Comparison of ENCODE assay signal across 13 cellular contexts in genomic region chr1:230090194-230090711, GRCh38. TPM values are rescaled to one million over a fixed set of nuclear protein-coding genes. Genes with fewer than 3 reads are reported as not detected.
DNase-seq lines count a peak whose midpoint lies in the region; ATAC-seq and TF ChIP-seq lines count a peak whose summit lies in the region.
"Had no signal": no experiment of that assay in that cellular context is flagged by ENCODE, and none has a peak within 500 bp of the region (broad histone marks: within the 10 kb centered on the region; RNA-seq: fewer than 3 reads in every experiment).

No MANE protein-coding gene starts in this region.

- no peak overlapping the region for H3K27ac Mint-ChIP-seq in activated CD8-positive, alpha-beta T cell treated with anti-CD3 and anti-CD28 coated beads, Interleukin-2, amount 10 ng/mL, durations not matched to agents 7 days and 5 days
- H3K27ac Mint-ChIP-seq in naive thymus-derived CD8-positive, alpha-beta T cell, result peak overlapping the region in 1 of 10 donors; percentile 47

- POLR2A ChIA-PET in PC-9 (lab: Charles Lee; ENCODE audit: unreplicated experiment), result interaction anchor here (0.6 kb wide), 1 partner anchor 15 kb away, joined by 3 read pairs; no protein-coding TSS in a partner anchor
- POLR2A ChIA-PET in activated CD8-positive, alpha-beta T cell treated with anti-CD3 and anti-CD28 coated beads, Interleukin-2, amount 10 ng/mL, durations not matched to agents 7 days and 5 days (lab: Charles Lee), result no interaction called here
- POLR2A ChIA-PET in naive thymus-derived CD8-positive, alpha-beta T cell (lab: Charles Lee), result no interaction called here

- H2AFZ ChIP-seq in PC-9, result no peak overlapping the region

- H3K36me3 Mint-ChIP-seq in activated CD8-positive, alpha-beta T cell treated with anti-CD3 and anti-CD28 coated beads, Interleukin-2, amount 10 ng/mL, durations not matched to agents 7 days and 5 days (ENCODE audit: low read depth), result peaks cover 6% of the 10 kb centered on the region
- H3K36me3 Mint-ChIP-seq in naive thymus-derived CD8-positive, alpha-beta T cell, result peaks cover 0 to 38% (median 16%) of the 10 kb centered on the region in 3 donors

- peaks cover 35% of the 10 kb centered on the region for H3F3A ChIP-seq in PC-9 (ENCODE audit: insufficient read depth, low read depth)

- peaks cover 83% of the 10 kb centered on the region for H3K79me2 ChIP-seq in PC-9 (ENCODE audit: low read depth)

- intact Hi-C loops in PC-9 (cut with micrococcal nuclease; ENCODE audit: unreplicated experiment), result no loop called here

- H3K27me3 ChIP-seq in PC-9 (ENCODE audit: insufficient read depth, low read depth), result no peaks in the 10 kb centered on the region
- H3K27me3 ChIP-seq: sigmoid colon, uterus had no signal

- peak overlapping the region; percentile 63 for H3K4me2 ChIP-seq in PC-9

- peak overlapping the region; percentile 94 for H3K27ac ChIP-seq in PC-9
- H3K27ac ChIP-seq: uterus had no signal

- no peak for TF ChIP-seq CTCF in AG10803 (conservative IDR thresholded peaks at IDR 0.05; ENCODE audit: low read length)
- TF ChIP-seq CTCF in PC-9 (conservative IDR thresholded peaks at IDR 0.05), result no peak

- no TSS peak for BruUV-seq in PC-9 (replicated peaks; lab: Mats Ljungman, UMichigan)

- CTCF ChIA-PET in PC-9 (lab: Charles Lee), result interaction anchor here (0.8 kb wide), 1 partner anchor 15 kb away, joined by 3 read pairs; no protein-coding TSS in a partner anchor
- CTCF ChIA-PET in activated CD8-positive, alpha-beta T cell treated with anti-CD3 and anti-CD28 coated beads, Interleukin-2, amount 10 ng/mL, durations not matched to agents 7 days and 5 days (lab: Charles Lee), result no interaction called here

- no peaks in the 10 kb centered on the region for H3K9me2 ChIP-seq in PC-9 (ENCODE audit: insufficient read depth)

- H3K27me3 Mint-ChIP-seq in activated CD8-positive, alpha-beta T cell treated with anti-CD3 and anti-CD28 coated beads, Interleukin-2, amount 10 ng/mL, durations not matched to agents 7 days and 5 days (ENCODE audit: low read depth), result no peaks in the 10 kb centered on the region
- H3K27me3 Mint-ChIP-seq in naive thymus-derived CD8-positive, alpha-beta T cell, result no peaks in the 10 kb centered on the region
- H3K27me3 Mint-ChIP-seq: naive thymus-derived CD4-positive, alpha-beta T cell had no signal

- H3K4me1 Mint-ChIP-seq in activated CD8-positive, alpha-beta T cell treated with anti-CD3 and anti-CD28 coated beads, Interleukin-2, amount 10 ng/mL, durations not matched to agents 7 days and 5 days (ENCODE audit: low read depth), result peaks cover 5% of the 10 kb centered on the region
- peaks cover 33 to 66% (median 40%) of the 10 kb centered on the region in 4 donors for H3K4me1 Mint-ChIP-seq in naive thymus-derived CD8-positive, alpha-beta T cell

- H3K4me3 Mint-ChIP-seq in activated CD8-positive, alpha-beta T cell treated with anti-CD3 and anti-CD28 coated beads, Interleukin-2, amount 10 ng/mL, durations not matched to agents 7 days and 5 days, result no peak overlapping the region
- no peak overlapping the region for H3K4me3 Mint-ChIP-seq in naive thymus-derived CD8-positive, alpha-beta T cell
- H3K4me3 Mint-ChIP-seq: immature natural killer cell had no signal

- H4K20me1 ChIP-seq in PC-9 (ENCODE audit: insufficient read depth), result no peaks in the 10 kb centered on the region

- no peak overlapping the region for H3K4me3 ChIP-seq in AG10803 (ENCODE audit: low read length)
- peak overlapping the region; percentile 1; the same call in 1 of the 2 replicates for H3K4me3 ChIP-seq in PC-9
- H3K4me3 ChIP-seq: sigmoid colon, uterus had no signal

- H3K36me3 ChIP-seq in PC-9 (ENCODE audit: low read depth), result no peaks in the 10 kb centered on the region
- H3K36me3 ChIP-seq: uterus had no signal

- H3K9me3 Mint-ChIP-seq in activated CD8-positive, alpha-beta T cell treated with anti-CD3 and anti-CD28 coated beads, Interleukin-2, amount 10 ng/mL, durations not matched to agents 7 days and 5 days (ENCODE audit: insufficient read depth), result no peaks in the 10 kb centered on the region
- H3K9me3 Mint-ChIP-seq in naive thymus-derived CD8-positive, alpha-beta T cell, result no peaks in the 10 kb centered on the region
- H3K9me3 Mint-ChIP-seq: immature natural killer cell had no signal

- ATAC-seq in activated CD8-positive, alpha-beta T cell treated with anti-CD3 and anti-CD28 coated beads, Interleukin-2, amount 10 ng/mL, durations not matched to agents 7 days and 5 days, result no peak
- ATAC-seq in naive thymus-derived CD8-positive, alpha-beta T cell, result no peak
- ATAC-seq in HG03378 (IDR thresholded peaks at IDR 0.05; ENCODE audit: unreplicated experiment), result no peak
- ATAC-seq: naive thymus-derived CD4-positive, alpha-beta T cell had no signal

- DNase-seq in AG10803 (ENCODE audit: low read depth) (peak; percentile 75), PC-9 (peak; percentile 33 to 82), dedifferentiated amniotic fluid mesenchymal stem cell (ENCODE audit: extremely low spot score) (peak; percentile 75), non-pigmented ciliary epithelial cell (ENCODE audit: low read depth) (peak; percentile 66), NCI-H774 (lab: John Stamatoyannopoulos, UW) (no peak)
- DNase-seq in activated CD8-positive, alpha-beta T cell treated with anti-CD3 and anti-CD28 coated beads, Interleukin-2, amount 10 ng/mL, durations not matched to agents 7 days and 5 days, result no peak
- no peak for DNase-seq in naive thymus-derived CD8-positive, alpha-beta T cell
- DNase-seq: C1 segment of cervical spinal cord; immature natural killer cell; naive thymus-derived CD4-positive, alpha-beta T cell; sigmoid colon; uterus had no signal

- peaks cover 69% of the 10 kb centered on the region for H3K4me1 ChIP-seq in PC-9 (replicated peaks; ENCODE audit: insufficient read depth)
- H3K4me1 ChIP-seq: uterus had no signal

- no peaks in the 10 kb centered on the region for H3K9me3 ChIP-seq in PC-9 (ENCODE audit: insufficient read depth, low read depth)
- H3K9me3 ChIP-seq: sigmoid colon, uterus had no signal

RNA-seq across cellular contexts. Expression of gene GALNT2, which starts 23.2 kb away (rescaled TPM):
- 104 and 121 TPM in 2 replicates for total RNA-seq in PC-9 (2021)
- total RNA-seq in activated CD8-positive, alpha-beta T cell treated with anti-CD3 and anti-CD28 coated beads, Interleukin-2, amount 10 ng/mL, durations not matched to agents 7 days and 5 days, result 10 to 100 TPM; 20.7 to 21.2 TPM
- total RNA-seq in naive thymus-derived CD8-positive, alpha-beta T cell, result 10 to 100 TPM; 20.6 to 22.2 TPM
- polyA plus RNA-seq in naive thymus-derived CD8-positive, alpha-beta T cell, result 10 to 100 TPM; 10.7 to 15.3 (median 11.0) TPM

Comparison
In these comparisons a context has a peak if more than half of its experiments do, and no peak if none do; other contexts are left out.
1. DNase-seq: peak in AG10803 (single experiment), PC-9 (2 of 2), dedifferentiated amniotic fluid mesenchymal stem cell (single experiment) and non-pigmented ciliary epithelial cell (single experiment); none in activated CD8-positive, alpha-beta T cell treated with anti-CD3 and anti-CD28 coated beads, Interleukin-2, amount 10 ng/mL, durations not matched to agents 7 days and 5 days (single experiment), naive thymus-derived CD8-positive, alpha-beta T cell (0 of 10) and NCI-H774 (single experiment).